ENCODE assay signal across 8 cellular contexts in the genomic region with DNA sequence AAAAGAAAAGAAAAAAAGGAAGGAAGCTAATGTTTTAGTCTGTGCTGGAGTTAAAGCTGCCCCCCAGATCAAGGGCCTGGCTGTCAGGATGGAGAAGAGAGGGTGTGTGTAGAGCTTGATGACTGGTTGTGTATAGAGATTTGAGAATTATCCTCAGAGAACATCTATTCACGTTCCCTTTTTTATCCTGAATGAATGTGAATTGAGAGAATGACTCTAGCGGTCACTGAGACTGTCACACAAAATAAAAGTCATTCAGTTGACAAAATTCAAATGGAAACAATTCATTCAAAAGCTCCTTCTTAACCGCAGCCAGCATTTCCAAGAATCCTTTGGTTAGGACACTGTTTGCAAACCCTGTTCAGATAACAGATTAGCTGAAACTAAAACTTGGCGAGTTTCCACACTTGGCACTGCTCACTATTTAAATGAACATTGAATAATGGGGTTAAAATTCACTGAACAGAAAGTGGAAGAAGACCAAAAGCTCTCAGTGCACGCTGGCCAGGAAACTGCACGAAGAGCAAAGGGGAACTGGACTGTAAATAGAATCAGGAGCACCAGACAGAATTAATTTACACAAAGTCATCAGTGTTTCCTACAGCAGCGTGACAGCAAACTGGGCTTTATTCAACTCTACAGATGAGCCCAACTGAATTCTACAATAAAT. TPM values are rescaled to one million over a fixed set of nuclear protein-coding genes. Genes with fewer than 3 reads are reported as not detected.
DNase-seq lines count a peak whose midpoint lies in the region; ATAC-seq, FAIRE-seq and TF ChIP-seq lines count a peak whose summit lies in the region.

No MANE protein-coding gene starts in this region.

- no peak for DNase-seq in GM12891 (ENCODE audit: insufficient read length, low spot score)
- DNase-seq in H4 (ENCODE audit: low spot score), result peak; percentile 80
- peak; percentile 41 for DNase-seq in NOMO-1 treated with dmso at 0.1 percent for 144 hours (lab: John Stamatoyannopoulos, UW; ENCODE audit: unreplicated experiment)
- DNase-seq in pancreas, result peak in 4 of 6 donors; percentile 43 to 78 (median 73)
- DNase-seq in GM19240 (ENCODE audit: insufficient read length, low spot score), result no peak
- no peak for DNase-seq in GM23338 (ENCODE audit: low spot score)
- DNase-seq in endothelial cell (ENCODE audit: low spot score), result no peak

- H3K36me3 ChIP-seq in duodenal mucosa (ENCODE audit: control insufficient read depth in 1 of 2, insufficient read depth in 2 of 2, low read length in 2 of 2) (no peaks in the 10 kb centered on the region), pancreas (no peaks in the 10 kb centered on the region), GM23338 (ENCODE audit: insufficient read depth) (no peaks in the 10 kb centered on the region)

- H3K4me2 ChIP-seq in GM23338, result no peak overlapping the region

- peaks cover 4% of the 10 kb centered on the region for H3K27me3 Mint-ChIP-seq in GM23338 (ENCODE audit: insufficient read depth, low read depth, poor library complexity)
- peaks cover 2% of the 10 kb centered on the region for H3K27me3 Mint-ChIP-seq in endothelial cell (ENCODE audit: unreplicated experiment)

- no peak for TF ChIP-seq CTCF in pancreas (IDR thresholded peaks at IDR 0.05)
- no peak for TF ChIP-seq CTCF in GM23338 (conservative IDR thresholded peaks at IDR 0.05; ENCODE audit: low read depth in 2 of 2)
- TF ChIP-seq CTCF in endothelial cell (IDR thresholded peaks at IDR 0.05; ENCODE audit: unreplicated experiment), result no peak

- H3K36me3 Mint-ChIP-seq in GM23338 (ENCODE audit: low read depth), result no peaks in the 10 kb centered on the region
- peaks cover 4% of the 10 kb centered on the region for H3K36me3 Mint-ChIP-seq in endothelial cell (ENCODE audit: low read depth, unreplicated experiment)

- TF ChIP-seq POLR2A in GM12891 (IDR thresholded peaks at IDR 0.05; ENCODE audit: low read depth, low read length), result no peak

- no peaks in the 10 kb centered on the region for H3K79me2 ChIP-seq in GM23338 (replicated peaks; ENCODE audit: insufficient read depth)

- ATAC-seq in pancreas (peak; percentile 83 to 93 (median 90)), GM23338 (no peak)

- 0 to 1% methylated on average over 7 of the region's 7 CpGs for WGBS in pancreas, 2 donors

- H3K4me3 Mint-ChIP-seq in GM23338 (no peak overlapping the region), endothelial cell (ENCODE audit: unreplicated experiment) (no peak overlapping the region)

- H3K4me1 Mint-ChIP-seq in GM23338 (no peaks in the 10 kb centered on the region), endothelial cell (ENCODE audit: unreplicated experiment) (peaks cover 5% of the 10 kb centered on the region)

- H4K20me1 ChIP-seq in GM23338 (replicated peaks; ENCODE audit: insufficient read depth), result no peaks in the 10 kb centered on the region; the same call in 1 of the 2 replicates

- H3K9me2 ChIP-seq in GM23338 (ENCODE audit: insufficient read depth), result no peaks in the 10 kb centered on the region

- FAIRE-seq in GM12891 (lab: Jason Lieb, UNC) (peak; percentile 55), pancreas (lab: Jason Lieb, UNC) (no peak)

- H3K9me3 Mint-ChIP-seq in GM23338, result no peaks in the 10 kb centered on the region
- no peaks in the 10 kb centered on the region for H3K9me3 Mint-ChIP-seq in endothelial cell (ENCODE audit: unreplicated experiment)

- no peaks in the 10 kb centered on the region for H3F3A ChIP-seq in GM23338 (replicated peaks; ENCODE audit: low read depth)

- no peak overlapping the region for H3K9ac ChIP-seq in duodenal mucosa (ENCODE audit: low read depth in 1 of 2, low read length in 2 of 2)

- intact Hi-C loops in pancreas (cut with DNase I), result no loop called here

- H3K4me3 ChIP-seq in duodenal mucosa (ENCODE audit: low read depth in 1 of 2, low read length in 2 of 2) (peak overlapping the region; percentile 27 to 38), pancreas (peak overlapping the region in 1 of 4 donors; percentile 19), GM23338 (no peak overlapping the region)

- no peak overlapping the region for H3K27ac ChIP-seq in duodenal mucosa (ENCODE audit: low read depth, low read length)
- H3K27ac ChIP-seq in pancreas, result peak overlapping the region in 2 of 4 donors; percentile 57 to 64
- H3K27ac ChIP-seq in GM23338 (ENCODE audit: low read depth), result no peak overlapping the region

- no peak overlapping the region for H3K27ac Mint-ChIP-seq in GM23338
- H3K27ac Mint-ChIP-seq in endothelial cell (ENCODE audit: unreplicated experiment), result no peak overlapping the region

- no peak overlapping the region for H2AFZ ChIP-seq in GM23338

- H3K4me1 ChIP-seq in duodenal mucosa (ENCODE audit: control insufficient read depth in 1 of 2, insufficient read depth in 2 of 2, low read length in 2 of 2), result peaks cover 13 to 20% of the 10 kb centered on the region in 2 donors
- H3K4me1 ChIP-seq in pancreas, result peaks cover 7 to 13% (median 7%) of the 10 kb centered on the region in 3 donors
- no peaks in the 10 kb centered on the region for H3K4me1 ChIP-seq in GM23338 (ENCODE audit: insufficient read depth)

- no peaks in the 10 kb centered on the region for H3K9me3 ChIP-seq in duodenal mucosa (ENCODE audit: control insufficient read depth in 1 of 2, low read length in 2 of 2)
- H3K9me3 ChIP-seq in pancreas, result no peaks in the 10 kb centered on the region

- H3K27me3 ChIP-seq in duodenal mucosa (ENCODE audit: control insufficient read depth in 1 of 2, insufficient read depth in 2 of 2, low read length in 2 of 2) (no peaks in the 10 kb centered on the region), pancreas (no peaks in the 10 kb centered on the region), GM23338 (ENCODE audit: insufficient read depth) (no peaks in the 10 kb centered on the region)

TF ChIP-seq in GM12891, 5 proteins besides CTCF, POLR2A, EP300 and RAD21:
- TF ChIP-seq POU2F2 (IDR thresholded peaks at IDR 0.05; ENCODE audit: low read depth, low read length) (no peak), SPI1 (IDR thresholded peaks at IDR 0.05; ENCODE audit: low read depth, low read length) (peak; percentile 42; the same call in 1 of the 2 replicates)

TF ChIP-seq in GM23338, 12 proteins besides CTCF, POLR2A, EP300 and RAD21 (continues in another document):
- TF ChIP-seq STAT1 (IDR thresholded peaks at IDR 0.05; ENCODE audit: unreplicated experiment) (no peak), ZNF331 (CRISPR knock-in tag; IDR thresholded peaks at IDR 0.05; ENCODE audit: low read depth) (no peak), EZH2 (IDR thresholded peaks at IDR 0.05; ENCODE audit: low read depth, unreplicated experiment) (no peak), POLR2AphosphoS5 (IDR thresholded peaks at IDR 0.05; ENCODE audit: low read depth) (no peak), CREB1 (CRISPR knock-in tag; IDR thresholded peaks at IDR 0.05; ENCODE audit: low read depth) (no peak)
- TF ChIP-seq, protein P1, sequence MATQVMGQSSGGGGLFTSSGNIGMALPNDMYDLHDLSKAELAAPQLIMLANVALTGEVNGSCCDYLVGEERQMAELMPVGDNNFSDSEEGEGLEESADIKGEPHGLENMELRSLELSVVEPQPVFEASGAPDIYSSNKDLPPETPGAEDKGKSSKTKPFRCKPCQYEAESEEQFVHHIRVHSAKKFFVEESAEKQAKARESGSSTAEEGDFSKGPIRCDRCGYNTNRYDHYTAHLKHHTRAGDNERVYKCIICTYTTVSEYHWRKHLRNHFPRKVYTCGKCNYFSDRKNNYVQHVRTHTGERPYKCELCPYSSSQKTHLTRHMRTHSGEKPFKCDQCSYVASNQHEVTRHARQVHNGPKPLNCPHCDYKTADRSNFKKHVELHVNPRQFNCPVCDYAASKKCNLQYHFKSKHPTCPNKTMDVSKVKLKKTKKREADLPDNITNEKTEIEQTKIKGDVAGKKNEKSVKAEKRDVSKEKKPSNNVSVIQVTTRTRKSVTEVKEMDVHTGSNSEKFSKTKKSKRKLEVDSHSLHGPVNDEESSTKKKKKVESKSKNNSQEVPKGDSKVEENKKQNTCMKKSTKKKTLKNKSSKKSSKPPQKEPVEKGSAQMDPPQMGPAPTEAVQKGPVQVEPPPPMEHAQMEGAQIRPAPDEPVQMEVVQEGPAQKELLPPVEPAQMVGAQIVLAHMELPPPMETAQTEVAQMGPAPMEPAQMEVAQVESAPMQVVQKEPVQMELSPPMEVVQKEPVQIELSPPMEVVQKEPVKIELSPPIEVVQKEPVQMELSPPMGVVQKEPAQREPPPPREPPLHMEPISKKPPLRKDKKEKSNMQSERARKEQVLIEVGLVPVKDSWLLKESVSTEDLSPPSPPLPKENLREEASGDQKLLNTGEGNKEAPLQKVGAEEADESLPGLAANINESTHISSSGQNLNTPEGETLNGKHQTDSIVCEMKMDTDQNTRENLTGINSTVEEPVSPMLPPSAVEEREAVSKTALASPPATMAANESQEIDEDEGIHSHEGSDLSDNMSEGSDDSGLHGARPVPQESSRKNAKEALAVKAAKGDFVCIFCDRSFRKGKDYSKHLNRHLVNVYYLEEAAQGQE (IDR thresholded peaks at IDR 0.05; ENCODE audit: unreplicated experiment), result no peak

RNA-seq across cellular contexts. Expression of gene FAM89A, which starts 13.6 kb away (rescaled TPM):
- 0.14 TPM for polyA plus RNA-seq in GM12891 (2012; ENCODE audit: low read depth, missing spikeins)
- total RNA-seq in H4 (2014; rRNA removed; shearing (Covaris generic)), result 24.9 and 32.0 TPM in 2 replicates
- total RNA-seq in pancreas, result 10 to 100 TPM in 1 of 6 donors, 1 to 10 TPM in 5; 6.6 to 10.2 (median 7.5) TPM
- polyA plus RNA-seq in pancreas, result 1 to 10 TPM; 3.5 to 7.5 TPM
- total RNA-seq in GM23338 (2014; rRNA removed; shearing (Covaris generic)), result 3.2 and 4.9 TPM in 2 replicates
- polyA plus RNA-seq in GM23338 (2016; fragmentation: Nextera tagmentation; extraction: Ambion mirVana), result 3.4 and 3.8 TPM in 2 replicates
- 48.0 TPM for total RNA-seq in endothelial cell (ENCODE audit: unreplicated experiment)

Comparison
In these comparisons a context has a peak if more than half of its experiments do, and no peak if none do; other contexts are left out.
1. DNase-seq: peak in H4 (single experiment), NOMO-1 treated with dmso at 0.1 percent for 144 hours (single experiment) and pancreas (4 of 6); none in GM12891 (single experiment), GM19240 (single experiment), GM23338 (single experiment) and endothelial cell (single experiment).